5 cellular contexts compared by ENCODE assay signal in genomic region chr22:46265627-46266026, GRCh38. TPM values are rescaled to one million over a fixed set of nuclear protein-coding genes. Genes with fewer than 3 reads are reported as not detected.
"Had no signal": no experiment of that assay in that cellular context is flagged by ENCODE, and none has a peak within 500 bp of the region (broad histone marks: within the 10 kb centered on the region; RNA-seq: fewer than 3 reads in every experiment).

No MANE protein-coding gene starts in this region.

RNA-seq across cellular contexts. Expression of gene PKDREJ, which starts 2.5 kb away (rescaled TPM):
- total RNA-seq: GM23338, HepG2, HFFc6, HT1080 had no signal
- polyA plus RNA-seq: GM23338, HepG2, IgD-negative memory B cell had no signal

RNA-seq across cellular contexts. Expression of gene GTSE1, which starts 31.0 kb away (rescaled TPM):
- polyA plus RNA-seq: IgD-negative memory B cell had no signal
